In the genomic region with DNA sequence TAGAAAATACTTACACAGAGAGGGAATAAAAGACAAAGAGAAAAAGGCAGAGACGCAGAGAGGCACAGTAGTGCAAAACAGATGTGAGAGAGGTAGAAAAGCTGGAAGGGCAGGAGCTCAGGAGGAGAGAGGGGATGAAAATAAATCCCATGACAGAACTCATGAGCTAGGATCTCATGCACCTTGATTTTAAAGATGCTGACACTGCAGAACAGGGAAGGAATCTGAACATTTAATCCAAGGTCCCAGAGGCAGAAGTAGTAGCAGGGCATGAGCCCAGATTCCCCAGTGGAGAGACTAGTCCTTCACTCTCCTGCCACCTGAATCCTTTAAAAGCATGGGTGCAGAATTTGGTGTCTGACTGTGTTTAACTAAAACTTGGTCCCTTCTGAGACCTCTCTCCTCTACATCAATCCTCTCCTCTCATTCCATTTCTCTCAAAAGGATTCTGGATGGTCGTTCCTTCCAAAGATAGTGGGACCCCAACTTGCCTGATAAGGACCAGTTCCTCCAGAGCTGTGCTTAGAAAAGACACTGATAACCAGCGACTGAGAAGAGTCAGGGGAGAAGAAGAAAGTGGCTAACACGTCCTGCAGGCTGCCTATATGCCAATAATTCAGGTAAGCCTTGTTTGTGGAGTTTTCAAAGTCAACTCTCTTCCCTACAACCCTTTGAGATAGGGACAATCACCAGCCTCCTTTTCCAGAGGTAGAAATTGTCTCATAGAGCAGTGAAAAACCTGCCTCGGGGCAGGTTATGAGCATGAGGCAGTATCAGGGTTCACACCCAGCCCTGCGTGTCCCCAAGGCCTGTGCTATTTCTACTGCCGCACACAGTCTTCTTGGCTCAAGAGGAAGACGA, we compare ENCODE assay signal across 19 cellular contexts.
A peak's percentile ranks its signal among the peaks of the same experiment; 100 is the strongest.
DNase-seq lines count a peak whose midpoint lies in the region; ATAC-seq, FAIRE-seq and TF ChIP-seq lines count a peak whose summit lies in the region.
"Had no signal": no experiment of that assay in that cellular context is flagged by ENCODE, and none has a peak within 500 bp of the region (broad histone marks: within the 10 kb centered on the region; RNA-seq: fewer than 3 reads in every experiment).

No MANE protein-coding gene starts in this region.

- peaks cover 25% of the 10 kb centered on the region for H3K4me1 Mint-ChIP-seq in mesothelial cell of epicardium

- CTCF ChIA-PET in IMR-90 (lab: Yijun Ruan, JAX) (interaction anchor here (0.7 kb wide), 1 partner anchor 63 kb away, joined by 3 read pairs; no protein-coding TSS in a partner anchor), K562 (lab: Yijun Ruan, JAX; ENCODE audit: low intra/inter-chr PET ratio) (no interaction called here)

- TF ChIP-seq POLR2A in IMR-90 (IDR thresholded peaks at IDR 0.05; ENCODE audit: low read depth, low read length) (no peak), K562 (conservative IDR thresholded peaks at IDR 0.05) (no peak), uterus (IDR thresholded peaks at IDR 0.05) (no peak)

- H4K5ac ChIP-seq in IMR-90 (ENCODE audit: low read depth, low read length): no peak overlapping the region

- H2AFZ ChIP-seq in IMR-90 (replicated peaks; ENCODE audit: low read length, poor library complexity) (no peak overlapping the region), K562 (ENCODE audit: low read depth, low read length) (peak overlapping the region; percentile 56)

- H3K27me3 ChIP-seq in IMR-90 (ENCODE audit: control insufficient read depth, insufficient read depth, low read length) (no peaks in the 10 kb centered on the region; the same call in 1 of the 2 replicates), K562 (ENCODE audit: control insufficient read depth in 2 of 2, insufficient read depth in 2 of 2, low read length in 2 of 2) (no peaks in the 10 kb centered on the region), uterus (no peaks in the 10 kb centered on the region)
- H3K27me3 ChIP-seq: Peyer's patch had no signal

- DNase-seq in IMR-90 (no peak), K562 (ENCODE audit: extremely low read depth in 1 of 4, low spot score in 3 of 4) (no peak), mesothelial cell of epicardium (ENCODE audit: low spot score in 2 of 2, unreplicated experiment in 2 of 2) (no peak), uterus (no peak), dedifferentiated amniotic fluid mesenchymal stem cell (ENCODE audit: extremely low spot score) (no peak), NCI-H2196 (lab: John Stamatoyannopoulos, UW; ENCODE audit: unreplicated experiment) (no peak), NCI-H1694 (lab: John Stamatoyannopoulos, UW) (no peak)
- DNase-seq: ACHN, DMS79, HFFc6, Karpas-422, NCI-H1048, NCI-H1436 treated with DMSO at 0.1 percent for 48 hours, NCI-H2029 treated with DMSO at 0.1 percent for 48 hours, NCI-H2171 treated with DMSO at 0.1 percent for 48 hours, Peyer's patch had no signal

- BruUV-seq in IMR-90 (replicated peaks; lab: Mats Ljungman, UMichigan) (no TSS peak), K562 (replicated peaks; lab: Mats Ljungman, UMichigan) (no TSS peak)

- TF ChIP-seq CTCF in IMR-90 (conservative IDR thresholded peaks at IDR 0.05; ENCODE audit: low read depth, low read length) (no peak), K562 (IDR thresholded peaks at IDR 0.05 in 2 of 3, conservative IDR thresholded peaks at IDR 0.05 in 1 of 3; ENCODE audit: insufficient read depth in 2 of 3, low read depth in 1 of 3, low read length in 3 of 3) (no peak), mesothelial cell of epicardium (IDR thresholded peaks at IDR 0.05; ENCODE audit: unreplicated experiment) (no peak), uterus (IDR thresholded peaks at IDR 0.05) (no peak)

- H3K9me1 ChIP-seq in IMR-90 (ENCODE audit: insufficient read depth, low read length): no peaks in the 10 kb centered on the region
- H3K9me1 ChIP-seq in K562 (ENCODE audit: control insufficient read depth, insufficient read depth, low read length): no peaks in the 10 kb centered on the region

- H3K18ac ChIP-seq in IMR-90 (ENCODE audit: low read depth, low read length): no peak overlapping the region

- H4K8ac ChIP-seq in IMR-90 (ENCODE audit: low read depth in 2 of 2, low read length in 2 of 2): no peak overlapping the region

- no peaks in the 10 kb centered on the region for H3K9me3 Mint-ChIP-seq in mesothelial cell of epicardium
- H3K9me3 Mint-ChIP-seq: HFFc6 had no signal

- H3K4me1 ChIP-seq in IMR-90 (ENCODE audit: control insufficient read depth, insufficient read depth, low read length) (peaks cover 9% of the 10 kb centered on the region), K562 (replicated peaks in 1 of 2; ENCODE audit: control insufficient read depth in 2 of 2, insufficient read depth in 2 of 2, low read length in 2 of 2) (peaks cover 10 to 15% of the 10 kb centered on the region in 2 experiments; a peak in 4 of 5 replicates), uterus (peaks cover 0 to 3% of the 10 kb centered on the region in 2 donors)
- H3K4me1 ChIP-seq: Peyer's patch had no signal

- H3K56ac ChIP-seq in IMR-90 (ENCODE audit: extremely low read depth, insufficient read depth, low read length): no peak overlapping the region

- no CpG with 5 or more reads among the region's 8 CpGs for WGBS in IMR-90 (ENCODE audit: extremely low coverage in 2 of 2, insufficient read length in 1 of 2), 2 experiments
- 19% methylated on average over 7 of the region's 8 CpGs for WGBS in K562 (ENCODE audit: insufficient coverage, low coverage, missing lambda C conversion rate)

- in situ Hi-C loops in IMR-90 (cut with MboI; ENCODE audit: low sequenced_read_pairs) (no loop called here), K562 (cut with MboI) (no loop called here)

- intact Hi-C loops in IMR-90 (cut with micrococcal nuclease): no loop called here
- intact Hi-C loops in K562 (cut with micrococcal nuclease): no loop called here
- intact Hi-C loops in uterus (cut with DNase I; ENCODE audit: low total_unique reads): no loop called here

- H4K91ac ChIP-seq in IMR-90 (ENCODE audit: insufficient read depth, low read depth, low read length): no peak overlapping the region

- no peak for TF ChIP-seq EP300 in K562 (IDR thresholded peaks at IDR 0.05; ENCODE audit: low read length)

- H4K20me1 ChIP-seq in IMR-90 (ENCODE audit: insufficient read depth, low read length) (no peaks in the 10 kb centered on the region), K562 (replicated peaks; ENCODE audit: control insufficient read depth, insufficient read depth, low read length) (no peaks in the 10 kb centered on the region)

- no peak overlapping the region for H3K9ac ChIP-seq in IMR-90 (ENCODE audit: low read depth, low read length)
- peak overlapping the region in 1 of 2 experiments; percentile 41; a peak in 1 of 4 replicates for H3K9ac ChIP-seq in K562 (ENCODE audit: insufficient read depth in 1 of 2, low read depth in 2 of 2, low read length in 2 of 2)

- no peak overlapping the region for H3K14ac ChIP-seq in IMR-90 (replicated peaks; ENCODE audit: low read depth, low read length)

- no peak overlapping the region for H2AK5ac ChIP-seq in IMR-90 (ENCODE audit: low read depth, low read length)

- FAIRE-seq in K562 (lab: Jason Lieb, UNC): peak; percentile 46
- FAIRE-seq: GM12892, H54 had no signal

- H3K4me3 ChIP-seq in IMR-90 (ENCODE audit: insufficient read depth, low read depth, low read length) (no peak overlapping the region), K562 (no peak overlapping the region), uterus (no peak overlapping the region)
- H3K4me3 ChIP-seq: Peyer's patch had no signal

- H3K27me3 Mint-ChIP-seq in mesothelial cell of epicardium (ENCODE audit: low read depth): no peaks in the 10 kb centered on the region

- dilution Hi-C loops in IMR-90 (cut with HindIII; ENCODE audit: low sequenced_read_pairs, unreplicated experiment): no loop called here

- POLR2A ChIA-PET in IMR-90 (lab: Charles Lee; ENCODE audit: unreplicated experiment): no interaction called here
- POLR2A ChIA-PET in K562 (lab: Yijun Ruan, JAX): interaction anchor here (0.8 to 1.2 kb wide), 3 partner anchors 12 to 19 kb away, joined by 3 to 6 read pairs (median 4); no protein-coding TSS in a partner anchor

- no peak overlapping the region for H2BK5ac ChIP-seq in IMR-90 (ENCODE audit: low read depth, low read length, poor library complexity, severe bottlenecking)

- no peak overlapping the region for H2BK15ac ChIP-seq in IMR-90 (ENCODE audit: low read depth, low read length)

- no peaks in the 10 kb centered on the region for H3K79me1 ChIP-seq in IMR-90 (ENCODE audit: low read depth in 1 of 2, low read length in 2 of 2)

- H3K36me3 Mint-ChIP-seq in mesothelial cell of epicardium: no peaks in the 10 kb centered on the region

- H3K4me3 Mint-ChIP-seq in mesothelial cell of epicardium: no peak overlapping the region
- H3K4me3 Mint-ChIP-seq: HFFc6 had no signal

- H3K23ac ChIP-seq in IMR-90 (ENCODE audit: low read depth, low read length): no peak overlapping the region

- no peak overlapping the region for H3K27ac ChIP-seq in IMR-90 (ENCODE audit: insufficient read depth, low read length)
- no peak overlapping the region for H3K27ac ChIP-seq in K562 (ENCODE audit: extremely low read depth, low read depth, low read length)
- peak overlapping the region; percentile 61 to 62 for H3K27ac ChIP-seq in uterus
- H3K27ac ChIP-seq: Peyer's patch had no signal

- no peak for ATAC-seq in IMR-90 (ENCODE audit: low read depth)
- peak; percentile 66 for ATAC-seq in K562
- ATAC-seq: Right ventricle myocardium inferior had no signal

- H3K4me2 ChIP-seq in IMR-90 (ENCODE audit: low read depth, low read length) (no peak overlapping the region), K562 (ENCODE audit: insufficient read depth, low read length) (0 out of 2 replicates have a peak overlapping the region, but pooled peaks have one; percentile 12)

- TF ChIP-seq RAD21 in IMR-90 (IDR thresholded peaks at IDR 0.05; ENCODE audit: low read length): no peak
- no peak for TF ChIP-seq RAD21 in K562 (CRISPR knock-in tag; conservative IDR thresholded peaks at IDR 0.05 in 1 of 2, IDR thresholded peaks at IDR 0.05 in 1 of 2)

- H3K9me3 ChIP-seq in IMR-90 (ENCODE audit: control insufficient read depth, insufficient read depth, low read length) (no peaks in the 10 kb centered on the region), K562 (replicated peaks; ENCODE audit: control insufficient read depth, insufficient read depth, low read depth, low read length) (no peaks in the 10 kb centered on the region), uterus (no peaks in the 10 kb centered on the region)
- H3K9me3 ChIP-seq: Peyer's patch had no signal

- no peak overlapping the region for H2BK20ac ChIP-seq in IMR-90 (ENCODE audit: low read depth, low read length)

- H2BK120ac ChIP-seq in IMR-90 (ENCODE audit: low read depth, low read length): no peak overlapping the region

- H3K27ac Mint-ChIP-seq in mesothelial cell of epicardium: peak overlapping the region; percentile 81
- H3K27ac Mint-ChIP-seq: HFFc6 had no signal

- no peak overlapping the region for H2AK9ac ChIP-seq in IMR-90 (replicated peaks; ENCODE audit: low read depth, low read length, poor library complexity)

- H3K36me3 ChIP-seq in IMR-90 (ENCODE audit: control insufficient read depth, insufficient read depth, low read length) (no peaks in the 10 kb centered on the region), K562 (ENCODE audit: control insufficient read depth, insufficient read depth, low read length) (no peaks in the 10 kb centered on the region), uterus (no peaks in the 10 kb centered on the region)
- H3K36me3 ChIP-seq: Peyer's patch had no signal

- no peaks in the 10 kb centered on the region for H3K79me2 ChIP-seq in K562 (ENCODE audit: control insufficient read depth, insufficient read depth, low read length)

- no peak overlapping the region for H3K4ac ChIP-seq in IMR-90 (ENCODE audit: low read depth, low read length)

Comparison
In these comparisons a context has a peak if more than half of its experiments do, and no peak if none do; other contexts are left out.
1. H3K27ac ChIP-seq: peak in uterus (2 of 2); none in IMR-90 (single experiment) and K562 (single experiment).